8 cellular contexts compared by ENCODE assay signal in the genomic region with DNA sequence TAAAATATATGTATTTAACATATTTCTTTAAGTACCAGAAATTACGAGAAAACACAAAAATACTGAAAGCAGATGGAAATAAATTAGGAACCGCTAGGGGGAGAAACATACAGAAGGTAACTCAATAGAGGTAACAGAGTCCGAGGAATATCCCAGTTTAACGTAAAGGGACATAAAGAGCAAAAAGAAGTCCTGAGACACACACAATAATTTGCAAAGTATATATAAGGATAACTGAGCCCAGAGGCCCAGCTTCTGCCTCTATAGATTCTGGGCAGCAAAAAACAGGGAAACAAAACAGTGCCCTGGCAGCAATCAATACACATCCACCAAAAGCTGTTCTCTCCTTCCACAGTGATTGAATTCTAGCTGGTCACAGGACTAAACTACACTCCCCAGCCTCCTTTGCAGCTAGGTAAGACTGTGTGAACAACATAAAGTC. TPM values are rescaled to one million over a fixed set of nuclear protein-coding genes. Genes with fewer than 3 reads are reported as not detected.
DNase-seq lines count a peak whose midpoint lies in the region; ATAC-seq and TF ChIP-seq lines count a peak whose summit lies in the region.

No MANE protein-coding gene starts in this region.

- no peak overlapping the region for H3K27ac Mint-ChIP-seq in stimulated activated naive B cell treated with anti-CD40 and anti-IgM and Interleukin-4, amounts not matched to agents 10 μg/mL and 1 μg/mL and 100 μg/mL, for 72 hours
- no peak overlapping the region for H3K27ac Mint-ChIP-seq in activated naive CD4-positive, alpha-beta T cell treated with anti-CD3 and anti-CD28 coated beads, Interleukin-2, amount 10 ng/mL, durations not matched to agents 7 days and 5 days

- no peak overlapping the region for H2AK5ac ChIP-seq in neuronal stem cell (ENCODE audit: low read depth, low read length)

- ATAC-seq in stimulated activated naive B cell treated with anti-CD40 and anti-IgM and Interleukin-4, amounts not matched to agents 10 μg/mL and 1 μg/mL and 100 μg/mL, for 72 hours (replicated peaks): no peak
- no peak for ATAC-seq in HG02852 (IDR thresholded peaks at IDR 0.05; ENCODE audit: unreplicated experiment)

- no peak overlapping the region for H3K27ac ChIP-seq in MM.1S (ENCODE audit: low read length)
- H3K27ac ChIP-seq in neuronal stem cell (replicated peaks; ENCODE audit: low read length): no peak overlapping the region

- H4K91ac ChIP-seq in neuronal stem cell (ENCODE audit: low read depth, low read length, poor library complexity): no peak overlapping the region

- H3K9me3 ChIP-seq in MM.1S (replicated peaks; ENCODE audit: insufficient read depth, low read length) (no peaks in the 10 kb centered on the region), neuronal stem cell (replicated peaks in 1 of 2; ENCODE audit: control insufficient read depth in 2 of 2, insufficient read depth in 1 of 2, low read depth in 1 of 2, low read length in 2 of 2) (no peaks in the 10 kb centered on the region)

- 0 out of 2 replicates have a peak overlapping the region, but pooled peaks have one; percentile 37 for H3K4me2 ChIP-seq in MM.1S (ENCODE audit: low read depth, low read length)
- peak overlapping the region; percentile 18 for H3K4me2 ChIP-seq in neuronal stem cell (ENCODE audit: insufficient read depth, low read length, poor library complexity, severe bottlenecking)

- H2AFZ ChIP-seq in MM.1S (ENCODE audit: low read length): no peak overlapping the region
- H2AFZ ChIP-seq in neuronal stem cell (ENCODE audit: low read length): peak overlapping the region; percentile 59

- H2BK15ac ChIP-seq in neuronal stem cell (ENCODE audit: low read length): no peak overlapping the region

- H3K9me2 ChIP-seq in MM.1S (replicated peaks; ENCODE audit: insufficient read depth, low read length): no peaks in the 10 kb centered on the region

- no peak overlapping the region for H3K4ac ChIP-seq in neuronal stem cell (ENCODE audit: low read length)

- no peaks in the 10 kb centered on the region for H3K79me1 ChIP-seq in neuronal stem cell (ENCODE audit: low read depth, low read length)

- no peaks in the 10 kb centered on the region for H3K27me3 ChIP-seq in MM.1S (replicated peaks; ENCODE audit: insufficient read depth, low read length)
- H3K27me3 ChIP-seq in neuronal stem cell (ENCODE audit: control insufficient read depth in 3 of 3, insufficient read depth in 3 of 3, low read depth in 1 of 3, low read length in 3 of 3): no peaks in the 10 kb centered on the region

- H3K4me1 ChIP-seq in MM.1S (ENCODE audit: low read length) (no peaks in the 10 kb centered on the region), neuronal stem cell (ENCODE audit: control insufficient read depth in 2 of 2, insufficient read depth in 1 of 2, low read depth in 1 of 2, low read length in 2 of 2) (no peaks in the 10 kb centered on the region)

- CTCF ChIA-PET in activated naive CD4-positive, alpha-beta T cell treated with anti-CD3 and anti-CD28 coated beads, Interleukin-2, amount 10 ng/mL, durations not matched to agents 7 days and 5 days (lab: Charles Lee): interaction anchor here (0.9 to 1.9 kb wide), 3 partner anchors 13 to 530 kb away, joined by 3 to 8 read pairs (median 7); no protein-coding TSS in a partner anchor

- H3K36me3 Mint-ChIP-seq in stimulated activated naive B cell treated with anti-CD40 and anti-IgM and Interleukin-4, amounts not matched to agents 10 μg/mL and 1 μg/mL and 100 μg/mL, for 72 hours: peaks cover 13 to 22% of the 10 kb centered on the region in 2 donors
- peaks cover 4% of the 10 kb centered on the region for H3K36me3 Mint-ChIP-seq in activated naive CD4-positive, alpha-beta T cell treated with anti-CD3 and anti-CD28 coated beads, Interleukin-2, amount 10 ng/mL, durations not matched to agents 7 days and 5 days

- no peak overlapping the region for H3K4me3 Mint-ChIP-seq in stimulated activated naive B cell treated with anti-CD40 and anti-IgM and Interleukin-4, amounts not matched to agents 10 μg/mL and 1 μg/mL and 100 μg/mL, for 72 hours
- H3K4me3 Mint-ChIP-seq in activated naive CD4-positive, alpha-beta T cell treated with anti-CD3 and anti-CD28 coated beads, Interleukin-2, amount 10 ng/mL, durations not matched to agents 7 days and 5 days: no peak overlapping the region

- no peak overlapping the region for H2BK5ac ChIP-seq in neuronal stem cell (ENCODE audit: low read length)

- no peak overlapping the region for H2BK120ac ChIP-seq in neuronal stem cell (ENCODE audit: low read depth, low read length)

- no CpG with 5 or more reads among the region's 4 CpGs for WGBS in neuronal stem cell (ENCODE audit: extremely low coverage in 2 of 2, insufficient read length in 2 of 2, insufficient replicate concordance in 1 of 2), 2 donors

- no peaks in the 10 kb centered on the region for H3K9me3 Mint-ChIP-seq in stimulated activated naive B cell treated with anti-CD40 and anti-IgM and Interleukin-4, amounts not matched to agents 10 μg/mL and 1 μg/mL and 100 μg/mL, for 72 hours
- H3K9me3 Mint-ChIP-seq in activated naive CD4-positive, alpha-beta T cell treated with anti-CD3 and anti-CD28 coated beads, Interleukin-2, amount 10 ng/mL, durations not matched to agents 7 days and 5 days: no peaks in the 10 kb centered on the region

- H3K27me3 Mint-ChIP-seq in stimulated activated naive B cell treated with anti-CD40 and anti-IgM and Interleukin-4, amounts not matched to agents 10 μg/mL and 1 μg/mL and 100 μg/mL, for 72 hours: no peaks in the 10 kb centered on the region
- H3K27me3 Mint-ChIP-seq in activated naive CD4-positive, alpha-beta T cell treated with anti-CD3 and anti-CD28 coated beads, Interleukin-2, amount 10 ng/mL, durations not matched to agents 7 days and 5 days: no peaks in the 10 kb centered on the region

- no peak overlapping the region for H4K8ac ChIP-seq in neuronal stem cell (ENCODE audit: low read depth, low read length)

- H3K4me1 Mint-ChIP-seq in stimulated activated naive B cell treated with anti-CD40 and anti-IgM and Interleukin-4, amounts not matched to agents 10 μg/mL and 1 μg/mL and 100 μg/mL, for 72 hours: peaks cover 3 to 6% of the 10 kb centered on the region in 2 donors
- no peaks in the 10 kb centered on the region for H3K4me1 Mint-ChIP-seq in activated naive CD4-positive, alpha-beta T cell treated with anti-CD3 and anti-CD28 coated beads, Interleukin-2, amount 10 ng/mL, durations not matched to agents 7 days and 5 days

- H3K36me3 ChIP-seq in MM.1S (replicated peaks; ENCODE audit: insufficient read depth, low read length) (no peaks in the 10 kb centered on the region), neuronal stem cell (replicated peaks in 1 of 2; ENCODE audit: control insufficient read depth in 2 of 2, insufficient read depth in 2 of 2, low read length in 2 of 2) (peaks cover 0 to 13% of the 10 kb centered on the region in 2 donors)

- H3K4me3 ChIP-seq in MM.1S (ENCODE audit: low read length): no peak overlapping the region
- H3K4me3 ChIP-seq in neuronal stem cell (ENCODE audit: low read length in 2 of 2): no peak overlapping the region

- DNase-seq in ELR (ENCODE audit: low read depth) (peak; percentile 62), MM.1S (peak; percentile 37), fibroblast of gingiva (ENCODE audit: low read depth) (peak; percentile 8), neuronal stem cell (ENCODE audit: low spot score) (no peak), COR-L47 (lab: John Stamatoyannopoulos, UW) (no peak)
- no peak for DNase-seq in stimulated activated naive B cell treated with anti-CD40 and anti-IgM and Interleukin-4, amounts not matched to agents 10 μg/mL and 1 μg/mL and 100 μg/mL, for 72 hours
- DNase-seq in activated naive CD4-positive, alpha-beta T cell treated with anti-CD3 and anti-CD28 coated beads, Interleukin-2, amount 10 ng/mL, durations not matched to agents 7 days and 5 days: no peak

- no peak overlapping the region for H2BK12ac ChIP-seq in neuronal stem cell (ENCODE audit: low read length)

- H4K20me1 ChIP-seq in MM.1S (ENCODE audit: insufficient read depth, low read length): no peaks in the 10 kb centered on the region

- peak; percentile 21 for TF ChIP-seq CTCF in MM.1S (IDR thresholded peaks at IDR 0.05; ENCODE audit: low read length)

- H3K18ac ChIP-seq in neuronal stem cell (ENCODE audit: low read length): no peak overlapping the region

- H3K14ac ChIP-seq in neuronal stem cell (ENCODE audit: low read length): no peak overlapping the region

- no peak overlapping the region for H3K23ac ChIP-seq in neuronal stem cell (ENCODE audit: low read depth, low read length, poor library complexity)

- no peaks in the 10 kb centered on the region for H3K79me2 ChIP-seq in MM.1S (ENCODE audit: low read length)

- H3K9ac ChIP-seq in MM.1S (ENCODE audit: low read length) (no peak overlapping the region), neuronal stem cell (ENCODE audit: low read depth, low read length, poor library complexity) (no peak overlapping the region)

- no peaks in the 10 kb centered on the region for H3F3A ChIP-seq in MM.1S (ENCODE audit: insufficient read depth, low read length)

RNA-seq across cellular contexts. Expression of gene TBC1D32, which starts 15.1 kb away (rescaled TPM):
- polyA plus RNA-seq in neuronal stem cell (2013, experiment 1 of 2): 6.7 TPM
- polyA plus RNA-seq in neuronal stem cell (2013, experiment 2 of 2): 6.7 TPM

Comparison
In these comparisons a context has a peak if more than half of its experiments do, and no peak if none do; other contexts are left out.
1. DNase-seq: peak in ELR (single experiment), MM.1S (single experiment) and fibroblast of gingiva (single experiment); none in neuronal stem cell (single experiment), stimulated activated naive B cell treated with anti-CD40 and anti-IgM and Interleukin-4, amounts not matched to agents 10 μg/mL and 1 μg/mL and 100 μg/mL, for 72 hours (single experiment), activated naive CD4-positive, alpha-beta T cell treated with anti-CD3 and anti-CD28 coated beads, Interleukin-2, amount 10 ng/mL, durations not matched to agents 7 days and 5 days (single experiment) and COR-L47 (single experiment).